ENCODE assay signal across 1 cellular context in the genomic region with DNA sequence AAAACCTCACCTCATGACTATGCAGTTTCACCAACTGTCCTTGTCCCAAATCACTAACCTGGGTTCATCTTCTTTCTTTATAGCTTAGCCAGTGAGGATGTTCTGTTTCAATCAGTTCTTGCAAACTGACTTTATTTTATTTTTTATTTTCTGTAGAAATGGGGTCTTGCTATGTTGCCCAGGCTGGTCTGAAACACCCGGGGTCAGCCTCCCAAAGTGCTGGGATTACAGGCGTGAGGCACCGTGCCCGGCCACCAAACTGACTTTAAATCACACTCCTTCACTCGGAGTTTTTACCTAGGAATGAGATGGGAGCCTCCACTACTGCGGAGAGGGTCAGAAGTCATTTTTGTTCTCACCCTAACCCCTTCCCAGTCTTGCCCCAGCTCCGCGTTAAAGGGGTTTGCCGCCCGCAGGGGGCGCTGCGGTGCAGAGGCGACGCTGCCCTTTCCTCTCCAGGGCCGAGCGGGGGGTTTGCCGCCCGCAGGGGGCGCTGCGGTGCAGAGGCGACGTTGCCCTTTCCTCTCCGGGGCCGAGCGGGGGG.
A peak's percentile ranks its signal among the peaks of the same experiment; 100 is the strongest.
TF ChIP-seq lines count a peak whose summit lies in the region.

No MANE protein-coding gene starts in this region.

TF ChIP-seq in GM12878, 131 proteins besides CTCF, POLR2A, EP300 and RAD21 (continued from another document):
- TF ChIP-seq, protein P1, sequence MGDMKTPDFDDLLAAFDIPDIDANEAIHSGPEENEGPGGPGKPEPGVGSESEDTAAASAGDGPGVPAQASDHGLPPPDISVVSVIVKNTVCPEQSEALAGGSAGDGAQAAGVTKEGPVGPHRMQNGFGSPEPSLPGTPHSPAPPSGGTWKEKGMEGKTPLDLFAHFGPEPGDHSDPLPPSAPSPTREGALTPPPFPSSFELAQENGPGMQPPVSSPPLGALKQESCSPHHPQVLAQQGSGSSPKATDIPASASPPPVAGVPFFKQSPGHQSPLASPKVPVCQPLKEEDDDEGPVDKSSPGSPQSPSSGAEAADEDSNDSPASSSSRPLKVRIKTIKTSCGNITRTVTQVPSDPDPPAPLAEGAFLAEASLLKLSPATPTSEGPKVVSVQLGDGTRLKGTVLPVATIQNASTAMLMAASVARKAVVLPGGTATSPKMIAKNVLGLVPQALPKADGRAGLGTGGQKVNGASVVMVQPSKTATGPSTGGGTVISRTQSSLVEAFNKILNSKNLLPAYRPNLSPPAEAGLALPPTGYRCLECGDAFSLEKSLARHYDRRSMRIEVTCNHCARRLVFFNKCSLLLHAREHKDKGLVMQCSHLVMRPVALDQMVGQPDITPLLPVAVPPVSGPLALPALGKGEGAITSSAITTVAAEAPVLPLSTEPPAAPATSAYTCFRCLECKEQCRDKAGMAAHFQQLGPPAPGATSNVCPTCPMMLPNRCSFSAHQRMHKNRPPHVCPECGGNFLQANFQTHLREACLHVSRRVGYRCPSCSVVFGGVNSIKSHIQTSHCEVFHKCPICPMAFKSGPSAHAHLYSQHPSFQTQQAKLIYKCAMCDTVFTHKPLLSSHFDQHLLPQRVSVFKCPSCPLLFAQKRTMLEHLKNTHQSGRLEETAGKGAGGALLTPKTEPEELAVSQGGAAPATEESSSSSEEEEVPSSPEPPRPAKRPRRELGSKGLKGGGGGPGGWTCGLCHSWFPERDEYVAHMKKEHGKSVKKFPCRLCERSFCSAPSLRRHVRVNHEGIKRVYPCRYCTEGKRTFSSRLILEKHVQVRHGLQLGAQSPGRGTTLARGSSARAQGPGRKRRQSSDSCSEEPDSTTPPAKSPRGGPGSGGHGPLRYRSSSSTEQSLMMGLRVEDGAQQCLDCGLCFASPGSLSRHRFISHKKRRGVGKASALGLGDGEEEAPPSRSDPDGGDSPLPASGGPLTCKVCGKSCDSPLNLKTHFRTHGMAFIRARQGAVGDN (IDR thresholded peaks at IDR 0.05), result no peak
- TF ChIP-seq, protein P2, sequence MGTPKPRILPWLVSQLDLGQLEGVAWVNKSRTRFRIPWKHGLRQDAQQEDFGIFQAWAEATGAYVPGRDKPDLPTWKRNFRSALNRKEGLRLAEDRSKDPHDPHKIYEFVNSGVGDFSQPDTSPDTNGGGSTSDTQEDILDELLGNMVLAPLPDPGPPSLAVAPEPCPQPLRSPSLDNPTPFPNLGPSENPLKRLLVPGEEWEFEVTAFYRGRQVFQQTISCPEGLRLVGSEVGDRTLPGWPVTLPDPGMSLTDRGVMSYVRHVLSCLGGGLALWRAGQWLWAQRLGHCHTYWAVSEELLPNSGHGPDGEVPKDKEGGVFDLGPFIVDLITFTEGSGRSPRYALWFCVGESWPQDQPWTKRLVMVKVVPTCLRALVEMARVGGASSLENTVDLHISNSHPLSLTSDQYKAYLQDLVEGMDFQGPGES (IDR thresholded peaks at IDR 0.05), result no peak
- TF ChIP-seq SUPT20H (IDR thresholded peaks at IDR 0.05; ENCODE audit: borderline replicate concordance, control insufficient read depth, low read depth, low read length), result no peak
- no peak for TF ChIP-seq MYB (IDR thresholded peaks at IDR 0.05; ENCODE audit: borderline replicate concordance, low read depth, low read length)
- TF ChIP-seq SMARCA5 (IDR thresholded peaks at IDR 0.05), result peak; percentile 45; the same call in 1 of the 2 replicates
